ENCODE assay signal across 9 cellular contexts in genomic region chr1:172845371-172845770, GRCh38.
DNase-seq lines count a peak whose midpoint lies in the region; ATAC-seq, FAIRE-seq and TF ChIP-seq lines count a peak whose summit lies in the region.
"Had no signal": no experiment of that assay in that cellular context is flagged by ENCODE, and none has a peak within 500 bp of the region (broad histone marks: within the 10 kb centered on the region; RNA-seq: fewer than 3 reads in every experiment).

No MANE protein-coding gene starts in this region.

- intact Hi-C loops in activated B cell treated with CpG ODN at 0.5 μM for 24 hours (cut with micrococcal nuclease), result no loop called here

- no peaks in the 10 kb centered on the region for H3K79me2 ChIP-seq in GM23248 (ENCODE audit: insufficient read depth)

- H2AFZ ChIP-seq in GM23248, result no peak overlapping the region

- H3K4me2 ChIP-seq in GM23248 (ENCODE audit: unreplicated experiment), result no peak overlapping the region

- H3K27ac ChIP-seq in GM23248 (no peak overlapping the region), small intestine (ENCODE audit: low read depth in 1 of 2, low read length in 1 of 2) (no peak overlapping the region)
- H3K27ac ChIP-seq: gastroesophageal sphincter had no signal

- H3K9me3 ChIP-seq in GM23248 (ENCODE audit: low read depth) (no peaks in the 10 kb centered on the region), small intestine (ENCODE audit: control insufficient read depth, low read depth) (no peaks in the 10 kb centered on the region)
- H3K9me3 ChIP-seq: gastroesophageal sphincter had no signal

- CTCF ChIA-PET in activated B cell treated with CpG ODN at 0.5 μM for 24 hours (lab: Charles Lee), result no interaction called here

- POLR2A ChIA-PET in activated B cell treated with CpG ODN at 0.5 μM for 24 hours (lab: Charles Lee), result interaction anchor here (1.0 kb wide), 1 partner anchor 27 kb away, joined by 4 read pairs; no protein-coding TSS in a partner anchor

- H3K36me3 Mint-ChIP-seq in activated B cell treated with CpG ODN at 0.5 μM for 24 hours (ENCODE audit: low read depth), result no peaks in the 10 kb centered on the region

- no peaks in the 10 kb centered on the region for H3K36me3 ChIP-seq in GM23248 (ENCODE audit: low read depth)
- H3K36me3 ChIP-seq in small intestine (ENCODE audit: control insufficient read depth in 2 of 2, insufficient read depth in 2 of 2, low read length in 2 of 2), result no peaks in the 10 kb centered on the region
- H3K36me3 ChIP-seq: gastroesophageal sphincter had no signal

- H3K9me2 ChIP-seq in GM23248 (ENCODE audit: insufficient read depth), result no peaks in the 10 kb centered on the region

- H3F3A ChIP-seq in GM23248 (ENCODE audit: insufficient read depth), result no peaks in the 10 kb centered on the region

- H3K27me3 ChIP-seq in GM23248 (replicated peaks; ENCODE audit: insufficient read depth), result no peaks in the 10 kb centered on the region
- no peaks in the 10 kb centered on the region for H3K27me3 ChIP-seq in small intestine (ENCODE audit: control insufficient read depth in 2 of 2, insufficient read depth in 2 of 2, low read length in 2 of 2)
- H3K27me3 ChIP-seq: gastroesophageal sphincter had no signal

- peaks cover 2% of the 10 kb centered on the region for H3K27me3 Mint-ChIP-seq in activated B cell treated with CpG ODN at 0.5 μM for 24 hours

- H3K4me1 ChIP-seq in GM23248 (ENCODE audit: insufficient read depth) (no peaks in the 10 kb centered on the region), small intestine (ENCODE audit: control insufficient read depth in 2 of 2, insufficient read depth in 1 of 2, low read depth in 1 of 2, low read length in 1 of 2) (no peaks in the 10 kb centered on the region)

- no peak for FAIRE-seq in small intestine (lab: Jason Lieb, UNC)

- in situ Hi-C loops in GM23248 (cut with MboI), result no loop called here

- no peaks in the 10 kb centered on the region for H4K20me1 ChIP-seq in GM23248 (ENCODE audit: insufficient read depth)

- no peaks in the 10 kb centered on the region for H3K9me3 Mint-ChIP-seq in activated B cell treated with CpG ODN at 0.5 μM for 24 hours

- no peak overlapping the region for H3K9ac ChIP-seq in GM23248

- peak; percentile 34 for ATAC-seq in activated B cell treated with CpG ODN at 0.5 μM for 24 hours (ENCODE audit: low read depth)
- ATAC-seq in GM18907 (IDR thresholded peaks at IDR 0.05; ENCODE audit: unreplicated experiment), result no peak
- ATAC-seq: gastroesophageal sphincter had no signal

- H3K4me3 Mint-ChIP-seq in activated B cell treated with CpG ODN at 0.5 μM for 24 hours, result no peak overlapping the region

- WGBS in GM23248 (ENCODE audit: low coverage in 1 of 2, low lambda C conversion rate in 2 of 2, missing lambda C conversion rate in 2 of 2), 2 experiments, result 57 to 59% methylated on average over 2 of the region's 2 CpGs
- 57 to 77% (median 62%) methylated on average over 2 of the region's 2 CpGs for WGBS in small intestine, 3 donors

- no peak for TF ChIP-seq CTCF in activated B cell treated with CpG ODN at 0.5 μM for 24 hours (IDR thresholded peaks at IDR 0.05)
- TF ChIP-seq CTCF in cardiac fibroblast (IDR thresholded peaks at IDR 0.05; ENCODE audit: low read depth, low read length), result no peak

- H3K4me1 Mint-ChIP-seq in activated B cell treated with CpG ODN at 0.5 μM for 24 hours, result peaks cover 3% of the 10 kb centered on the region

- DNase-seq in GM23248 (peak; percentile 45), activated B cell treated with CpG ODN at 0.5 μM for 24 hours (no peak), cardiac fibroblast (ENCODE audit: low read depth in 2 of 2) (peak; percentile 51 to 60), nucleus accumbens (lab: John Stamatoyannopoulos, UW) (no peak), AG20443 (ENCODE audit: low spot score) (no peak), small intestine (no peak)
- DNase-seq in stimulated activated CD4-positive, alpha-beta T cell treated with anti-CD3 and anti-CD28 coated beads, TNF-alpha, amount 100 ng/mL, for 1 hour (ENCODE audit: low read depth in 3 of 3, low spot score in 1 of 3), result peak; percentile 2 to 28 (median 19)

- H3K4me3 ChIP-seq in GM23248 (no peak overlapping the region), cardiac fibroblast (replicated peaks in 1 of 2; ENCODE audit: low read depth in 2 of 2, low read length in 2 of 2) (no peak overlapping the region), small intestine (ENCODE audit: low read depth in 1 of 2, low read length in 2 of 2) (no peak overlapping the region)
- H3K4me3 ChIP-seq: gastroesophageal sphincter had no signal

- no peak overlapping the region for H3K27ac Mint-ChIP-seq in activated B cell treated with CpG ODN at 0.5 μM for 24 hours

Comparison
In these comparisons a context has a peak if more than half of its experiments do, and no peak if none do; other contexts are left out.
1. DNase-seq: peak in GM23248 (single experiment), cardiac fibroblast (2 of 2) and stimulated activated CD4-positive, alpha-beta T cell treated with anti-CD3 and anti-CD28 coated beads, TNF-alpha, amount 100 ng/mL, for 1 hour (3 of 3); none in activated B cell treated with CpG ODN at 0.5 μM for 24 hours (single experiment), nucleus accumbens (0 of 56), AG20443 (single experiment) and small intestine (single experiment).